In genomic region chr15:48352474-48353072, GRCh38 we compare ENCODE assay signal across 9 cellular contexts. TPM values are rescaled to one million over a fixed set of nuclear protein-coding genes. Genes with fewer than 3 reads are reported as not detected.
DNase-seq lines count a peak whose midpoint lies in the region; ATAC-seq and TF ChIP-seq lines count a peak whose summit lies in the region.
"Had no signal": no experiment of that assay in that cellular context is flagged by ENCODE, and none has a peak within 500 bp of the region (broad histone marks: within the 10 kb centered on the region; RNA-seq: fewer than 3 reads in every experiment).

No MANE protein-coding gene starts in this region.

- no peaks in the 10 kb centered on the region for H3K36me3 ChIP-seq in neural progenitor cell

- no peaks in the 10 kb centered on the region for H4K20me1 ChIP-seq in neural progenitor cell (ENCODE audit: low read depth)

- H3K4me2 ChIP-seq in neural progenitor cell = no peak overlapping the region

- H3K4me1 ChIP-seq in neural progenitor cell = no peaks in the 10 kb centered on the region

- H3K27ac Mint-ChIP-seq in neural progenitor cell = no peak overlapping the region
- H3K27ac Mint-ChIP-seq: IgD-negative memory B cell had no signal

- H3K9me3 Mint-ChIP-seq in neural progenitor cell = no peaks in the 10 kb centered on the region
- H3K9me3 Mint-ChIP-seq: IgD-negative memory B cell had no signal

- no peaks in the 10 kb centered on the region for H3K4me1 Mint-ChIP-seq in neural progenitor cell

- peak; percentile 91 for ATAC-seq in GM19351 (IDR thresholded peaks at IDR 0.05; ENCODE audit: unreplicated experiment)

- H3K27me3 ChIP-seq in neural progenitor cell = no peaks in the 10 kb centered on the region

- no peak overlapping the region for H3K4me3 Mint-ChIP-seq in neural progenitor cell

- DNase-seq in CD1c-positive myeloid dendritic cell (ENCODE audit: extremely low spot score) = peak; percentile 59
- DNase-seq in HT-29 (ENCODE audit: low spot score) = peak; percentile 86
- DNase-seq in NOMO-1 treated with DMSO at 0.1 percent for 48 hours (lab: John Stamatoyannopoulos, UW; ENCODE audit: unreplicated experiment) = peak; percentile 33
- DNase-seq in activated T-cell treated with anti-CD3 and anti-CD28 coated beads for 24 hours (ENCODE audit: low read depth) = peak; percentile 23
- DNase-seq in fibroblast of gingiva (ENCODE audit: low read depth) = peak; percentile 42
- peak; percentile 80 for DNase-seq in neural progenitor cell (ENCODE audit: low spot score)
- peak; percentile 51 for DNase-seq in ureter (ENCODE audit: low spot score)

- peaks cover 2% of the 10 kb centered on the region for H3K27me3 Mint-ChIP-seq in neural progenitor cell (ENCODE audit: insufficient read depth, low read depth)
- H3K27me3 Mint-ChIP-seq: IgD-negative memory B cell had no signal

- no peak overlapping the region for H3K27ac ChIP-seq in neural progenitor cell

- no peaks in the 10 kb centered on the region for H3K9me3 ChIP-seq in neural progenitor cell (ENCODE audit: low read depth)

- no peak overlapping the region for H3K9ac ChIP-seq in neural progenitor cell

- H2AFZ ChIP-seq in neural progenitor cell (replicated peaks) = no peak overlapping the region

- no peaks in the 10 kb centered on the region for H3K79me2 ChIP-seq in neural progenitor cell (ENCODE audit: low read depth)

- H3K36me3 Mint-ChIP-seq in neural progenitor cell = peaks cover 3% of the 10 kb centered on the region
- H3K36me3 Mint-ChIP-seq: IgD-negative memory B cell had no signal

- no peak overlapping the region for H3K4me3 ChIP-seq in neural progenitor cell

- TF ChIP-seq CTCF in neural progenitor cell (IDR thresholded peaks at IDR 0.05) = peak; percentile 92

- H3F3A ChIP-seq in neural progenitor cell (ENCODE audit: low read depth) = no peaks in the 10 kb centered on the region

RNA-seq across cellular contexts. Expression of gene DUT, which starts 21.3 kb away (rescaled TPM):
- total RNA-seq in HT-29 (2014; rRNA removed; shearing (Covaris generic)) = 53.0 and 57.1 TPM in 2 replicates
- total RNA-seq in neural progenitor cell (ENCODE audit: low replicate concordance) = 51.6 and 55.4 TPM in 2 replicates
- total RNA-seq in ureter = 84.7 TPM

Comparison
In these comparisons a context has a peak if more than half of its experiments do, and no peak if none do; other contexts are left out.
1. DNase-seq: peak in every context shown above with its lines; median percentile 86 in HT-29; 80 in neural progenitor cell; 59 in CD1c-positive myeloid dendritic cell; 51 in ureter; 42 in fibroblast of gingiva; 33 in NOMO-1 treated with DMSO at 0.1 percent for 48 hours; 23 in activated T-cell treated with anti-CD3 and anti-CD28 coated beads for 24 hours.